ENCODE assay signal across 13 cellular contexts in the genomic region with DNA sequence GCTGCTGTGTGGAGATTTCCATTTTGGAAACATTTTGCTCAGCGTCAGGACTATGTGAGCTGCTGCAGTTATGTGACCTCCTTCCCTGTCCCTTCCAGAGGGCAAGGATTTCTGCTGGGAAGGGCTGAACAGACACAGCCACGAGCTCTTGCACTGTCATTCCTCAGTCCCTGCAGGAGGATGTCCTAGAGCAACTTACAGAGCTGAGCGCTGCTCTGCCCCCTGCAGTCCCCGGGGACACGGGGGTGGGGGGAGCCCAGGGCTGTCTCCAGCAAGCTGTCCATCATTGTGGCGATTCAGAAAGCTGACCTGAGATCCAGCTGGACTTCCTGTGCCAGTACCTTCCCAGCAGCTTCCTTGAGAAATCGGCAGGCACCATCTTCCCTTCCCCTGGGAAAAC. TPM values are rescaled to one million over a fixed set of nuclear protein-coding genes. Genes with fewer than 3 reads are reported as not detected.
DNase-seq lines count a peak whose midpoint lies in the region; ATAC-seq, FAIRE-seq and TF ChIP-seq lines count a peak whose summit lies in the region.
"Had no signal": no experiment of that assay in that cellular context is flagged by ENCODE, and none has a peak within 500 bp of the region (broad histone marks: within the 10 kb centered on the region; RNA-seq: fewer than 3 reads in every experiment).

No MANE protein-coding gene starts in this region.

- no peak overlapping the region for H3K4me3 ChIP-seq in H1 (ENCODE audit: extremely low read depth in 1 of 4, insufficient read depth in 2 of 4, low read depth in 3 of 4, low read length in 4 of 4)
- no peak overlapping the region for H3K4me3 ChIP-seq in mesendoderm (ENCODE audit: low read length)
- H3K4me3 ChIP-seq: HAP-1, hepatocyte had no signal

- H4K5ac ChIP-seq in H1 (ENCODE audit: insufficient read length, low read depth, low read length): no peak overlapping the region
- no peak overlapping the region for H4K5ac ChIP-seq in mesendoderm (ENCODE audit: low read length)

- H3K27me3 ChIP-seq in H1 (replicated peaks in 1 of 4; ENCODE audit: control insufficient read depth in 3 of 4, extremely low read depth in 1 of 4, insufficient read depth in 3 of 4, low read length in 3 of 4): no peaks in the 10 kb centered on the region
- H3K27me3 ChIP-seq in mesendoderm (ENCODE audit: insufficient read depth, low read length, poor library complexity): no peaks in the 10 kb centered on the region
- H3K27me3 ChIP-seq: ascending aorta had no signal

- no peak for TF ChIP-seq EP300 in H1 (IDR thresholded peaks at IDR 0.05; ENCODE audit: borderline replicate concordance in 1 of 2, low read depth in 2 of 2, low read length in 2 of 2)

- no peak overlapping the region for H2BK5ac ChIP-seq in H1 (ENCODE audit: low read depth, low read length)
- no peak overlapping the region for H2BK5ac ChIP-seq in mesendoderm (ENCODE audit: low read length)

- H3K56ac ChIP-seq in H1 (replicated peaks; ENCODE audit: insufficient read length, low read depth, low read length): no peak overlapping the region
- peak overlapping the region; percentile 37 for H3K56ac ChIP-seq in mesendoderm (ENCODE audit: low read length)

- no peak overlapping the region for H2BK20ac ChIP-seq in H1 (ENCODE audit: low read length)

- H2AK5ac ChIP-seq in H1 (ENCODE audit: low read depth, low read length): no peak overlapping the region
- no peak overlapping the region for H2AK5ac ChIP-seq in mesendoderm (ENCODE audit: low read length)

- H2BK120ac ChIP-seq in H1 (replicated peaks; ENCODE audit: low read depth, low read length): no peak overlapping the region
- no peak overlapping the region for H2BK120ac ChIP-seq in mesendoderm (ENCODE audit: low read depth, low read length)

- TF ChIP-seq POLR2A in H1 (IDR thresholded peaks at IDR 0.05; ENCODE audit: control extremely low read depth in 1 of 2, low read depth in 2 of 2, low read length in 2 of 2): no peak

- H2BK12ac ChIP-seq in H1 (ENCODE audit: low read depth, low read length): no peak overlapping the region

- POLR2A ChIA-PET in H1 (lab: Charles Lee; ENCODE audit: partially characterized antibody): interaction anchor here (2.1 kb wide), 1 partner anchor 14 kb away, joined by 14 read pairs; no protein-coding TSS in a partner anchor

- H3K14ac ChIP-seq in H1 (ENCODE audit: insufficient read length): no peak overlapping the region

- H3K18ac ChIP-seq in H1 (ENCODE audit: extremely low read depth, low read length): peak overlapping the region; percentile 66; the same call in 1 of the 2 replicates
- no peak overlapping the region for H3K18ac ChIP-seq in mesendoderm (ENCODE audit: low read length)

- WGBS in H1 (ENCODE audit: extremely low coverage in 1 of 2, insufficient coverage in 1 of 2, insufficient read length in 1 of 2, insufficient replicate concordance in 2 of 2, low coverage in 1 of 2, low lambda C conversion rate in 2 of 2, missing lambda C conversion rate in 1 of 2), 2 experiments: 28% methylated on average over 7 of the region's 7 CpGs; no CpG with 5 or more reads in 1 of the 2 experiments
- no CpG with 5 or more reads among the region's 7 CpGs for WGBS in mesendoderm (ENCODE audit: extremely low coverage, insufficient coverage, low lambda C conversion rate)

- peak; percentile 85 for FAIRE-seq in H1 (lab: Jason Lieb, UNC)

- TF ChIP-seq RAD21 in H1 (IDR thresholded peaks at IDR 0.05 in 1 of 2, conservative IDR thresholded peaks at IDR 0.05 in 1 of 2; ENCODE audit: low read depth in 2 of 2, low read length in 2 of 2): peak; percentile 58 to 67

- H3K4me2 ChIP-seq in H1 (ENCODE audit: insufficient read depth in 1 of 2, low read depth in 2 of 2, low read length in 2 of 2): peak overlapping the region; percentile 25 to 43; a peak in 2 of 4 replicates
- no peak overlapping the region for H3K4me2 ChIP-seq in mesendoderm (ENCODE audit: low read length)
- H3K4me2 ChIP-seq: hepatocyte, KMS-11 had no signal

- ATAC-seq in GM21390 (IDR thresholded peaks at IDR 0.05; ENCODE audit: unreplicated experiment): no peak
- ATAC-seq: activated T-cell treated with anti-CD3 and anti-CD28 coated beads, Interleukin-2, amount 50 U/mL, for 72 hours had no signal

- H4K8ac ChIP-seq in H1 (ENCODE audit: extremely low read depth, insufficient read depth, low read length): no peak overlapping the region
- H4K8ac ChIP-seq in mesendoderm (ENCODE audit: low read depth, low read length): no peak overlapping the region

- H3K9ac ChIP-seq in H1 (replicated peaks in 1 of 4; ENCODE audit: extremely low read depth in 1 of 4, low read depth in 3 of 4, low read length in 3 of 4): no peak overlapping the region
- no peak overlapping the region for H3K9ac ChIP-seq in mesendoderm (ENCODE audit: low read length)
- H3K9ac ChIP-seq: KMS-11 had no signal

- no peak overlapping the region for H4K91ac ChIP-seq in H1 (replicated peaks; ENCODE audit: insufficient read length, low read length)

- H3K9me3 ChIP-seq in H1 (ENCODE audit: insufficient read depth in 2 of 2, low read depth in 1 of 2, low read length in 1 of 2): no peaks in the 10 kb centered on the region
- H3K9me3 ChIP-seq: ascending aorta, HAP-1 had no signal

- H3K4me1 ChIP-seq in H1 (replicated peaks in 1 of 4; ENCODE audit: control insufficient read depth in 3 of 4, insufficient read depth in 4 of 4, low read length in 3 of 4) (peaks cover 0 to 2% (median under 1%) of the 10 kb centered on the region in 4 experiments; a peak in 2 of 7 replicates), mesendoderm (ENCODE audit: control insufficient read depth, low read depth, low read length) (no peaks in the 10 kb centered on the region)
- H3K4me1 ChIP-seq: ascending aorta, HAP-1 had no signal

- CTCF ChIA-PET in H1 (lab: Charles Lee; ENCODE audit: partially characterized antibody): interaction anchor here (0.6 to 2.9 kb wide), 21 partner anchors 9 to 560 kb away, joined by 3 to 25 read pairs (median 4); no protein-coding TSS in a partner anchor

- H3K27ac ChIP-seq in H1 (ENCODE audit: low read depth, low read length): no peak overlapping the region
- H3K27ac ChIP-seq in mesendoderm (ENCODE audit: low read depth, low read length): no peak overlapping the region
- H3K27ac ChIP-seq: ascending aorta, hepatocyte, KMS-11 had no signal

- DNase-seq in ELF-1 (ENCODE audit: low read depth, low spot score): peak; percentile 85
- peak; percentile 73 for DNase-seq in NCI-H82 (lab: John Stamatoyannopoulos, UW)
- peak in 1 of 2 experiments; percentile 58 for DNase-seq in H1 (ENCODE audit: low read depth in 1 of 2, low spot score in 2 of 2)
- DNase-seq in mesendoderm: peak; percentile 88
- DNase-seq in NCI-H1436 (lab: John Stamatoyannopoulos, UW): no peak
- no peak for DNase-seq in NCI-H1048 (lab: John Stamatoyannopoulos, UW)
- no peak for DNase-seq in NCI-H2081 treated with DMSO at 0.1 percent for 48 hours (lab: John Stamatoyannopoulos, UW)
- DNase-seq: activated T-cell treated with anti-CD3 and anti-CD28 coated beads, Interleukin-2, amount 50 U/mL, for 72 hours had no signal

- no peaks in the 10 kb centered on the region for H3K36me3 ChIP-seq in H1 (ENCODE audit: control insufficient read depth in 2 of 4, insufficient read depth in 4 of 4, low read length in 3 of 4)
- H3K36me3 ChIP-seq in mesendoderm (ENCODE audit: control insufficient read depth, insufficient read depth, low read length): no peaks in the 10 kb centered on the region
- H3K36me3 ChIP-seq: ascending aorta, HAP-1 had no signal

- H3K23me2 ChIP-seq in H1 (ENCODE audit: low read depth, low read length): no peaks in the 10 kb centered on the region

- peak; percentile 60 to 68 (median 62) for TF ChIP-seq CTCF in H1 (IDR thresholded peaks at IDR 0.05; ENCODE audit: control extremely low read depth in 1 of 3, insufficient read depth in 1 of 3, low read depth in 1 of 3, low read length in 3 of 3)

- H3K79me1 ChIP-seq in H1 (ENCODE audit: low read depth, low read length): no peaks in the 10 kb centered on the region
- H3K79me1 ChIP-seq in mesendoderm (ENCODE audit: low read length): no peaks in the 10 kb centered on the region

- H3K79me2 ChIP-seq in H1 (ENCODE audit: control insufficient read depth in 1 of 2, insufficient read depth in 2 of 2, low read length in 2 of 2) (no peaks in the 10 kb centered on the region), mesendoderm (ENCODE audit: control insufficient read depth, insufficient read depth, low read length) (no peaks in the 10 kb centered on the region)
- H3K79me2 ChIP-seq: hepatocyte had no signal

- H2BK15ac ChIP-seq in H1 (ENCODE audit: low read length) (no peak overlapping the region), mesendoderm (replicated peaks; ENCODE audit: low read depth) (no peak overlapping the region)

- H3K4ac ChIP-seq in H1 (replicated peaks; ENCODE audit: insufficient read length, low read depth, low read length) (no peak overlapping the region), mesendoderm (ENCODE audit: low read depth, low read length) (no peak overlapping the region)

- no peak overlapping the region for H3K23ac ChIP-seq in H1 (ENCODE audit: insufficient read length)
- H3K23ac ChIP-seq in mesendoderm (ENCODE audit: low read length): no peak overlapping the region

- no peaks in the 10 kb centered on the region for H4K20me1 ChIP-seq in H1 (replicated peaks in 1 of 2; ENCODE audit: control insufficient read depth in 1 of 2, insufficient read depth in 2 of 2, low read length in 2 of 2)

- H2AFZ ChIP-seq in H1 (ENCODE audit: low read length): peak overlapping the region; percentile 78; the same call in 1 of the 2 replicates
- H2AFZ ChIP-seq: hepatocyte had no signal

TF ChIP-seq in H1, 55 proteins besides CTCF, POLR2A, EP300 and RAD21:
- no peak for TF ChIP-seq SIRT6 (IDR thresholded peaks at IDR 0.05; ENCODE audit: low read length)
- no peak for TF ChIP-seq BACH1 (IDR thresholded peaks at IDR 0.05; ENCODE audit: low read length)
- TF ChIP-seq BRCA1 (IDR thresholded peaks at IDR 0.05; ENCODE audit: low read depth, low read length): no peak
- no peak for TF ChIP-seq EZH2 (IDR thresholded peaks at IDR 0.05; ENCODE audit: low read depth, low read length, severe bottlenecking)
- TF ChIP-seq TAF1 (IDR thresholded peaks at IDR 0.05; ENCODE audit: low read depth, low read length): no peak
- TF ChIP-seq CEBPB (IDR thresholded peaks at IDR 0.05; ENCODE audit: low read depth, low read length): no peak
- no peak for TF ChIP-seq KDM1A (IDR thresholded peaks at IDR 0.05; ENCODE audit: borderline replicate concordance, low read length)
TF ChIP-seq in H1: peak in this region for 0.

RNA-seq across cellular contexts. Expression of a gene that starts 28.0 kb away (rescaled TPM):
- total RNA-seq in H1 (2021; fragmentation: NEBNext Ultra II Directional; extraction: Animal tissue kit (Norgen Biotek cat#: 25700)): 120 TPM in 2 replicates
- polyA plus RNA-seq in H1 (2011; rRNA removed): 24.5 and 70.4 TPM in 2 replicates
- polyA plus RNA-seq in H1 (2011; cell fraction: cytosol; rRNA removed): 20.4 TPM
- polyA plus RNA-seq in H1 (2011; cell fraction: nucleus; rRNA removed): 63.1 TPM
- 23.2 to 37.8 TPM (median 31.7 TPM) in 4 replicates for polyA plus RNA-seq in H1 (2012, experiment 1 of 2)
- polyA plus RNA-seq in H1 (2012, experiment 2 of 2): 2.3 TPM
- polyA plus RNA-seq in H1 (2013, experiment 1 of 2): 30.3 TPM
- 27.6 TPM for polyA plus RNA-seq in H1 (2013, experiment 2 of 2)
- polyA minus RNA-seq in H1 (2011; rRNA and poly(A)+ RNA removed): 71.2 and 113 TPM in 2 replicates
- 46.2 TPM for polyA minus RNA-seq in H1 (2011; cell fraction: cytosol; rRNA and poly(A)+ RNA removed)
- 150 TPM for polyA minus RNA-seq in H1 (2011; cell fraction: nucleus; rRNA and poly(A)+ RNA removed)
- 38.5 TPM for polyA plus RNA-seq in mesendoderm (2013, experiment 1 of 2)
- polyA plus RNA-seq in mesendoderm (2013, experiment 2 of 2): 38.3 TPM

Comparison
In these comparisons a context has a peak if more than half of its experiments do, and no peak if none do; other contexts are left out.
1. DNase-seq: peak in ELF-1 (single experiment), NCI-H82 (single experiment) and mesendoderm (single experiment); none in NCI-H1436 (single experiment), NCI-H1048 (single experiment) and NCI-H2081 treated with DMSO at 0.1 percent for 48 hours (single experiment).